ENCODE assay signal across 8 cellular contexts in the genomic region with DNA sequence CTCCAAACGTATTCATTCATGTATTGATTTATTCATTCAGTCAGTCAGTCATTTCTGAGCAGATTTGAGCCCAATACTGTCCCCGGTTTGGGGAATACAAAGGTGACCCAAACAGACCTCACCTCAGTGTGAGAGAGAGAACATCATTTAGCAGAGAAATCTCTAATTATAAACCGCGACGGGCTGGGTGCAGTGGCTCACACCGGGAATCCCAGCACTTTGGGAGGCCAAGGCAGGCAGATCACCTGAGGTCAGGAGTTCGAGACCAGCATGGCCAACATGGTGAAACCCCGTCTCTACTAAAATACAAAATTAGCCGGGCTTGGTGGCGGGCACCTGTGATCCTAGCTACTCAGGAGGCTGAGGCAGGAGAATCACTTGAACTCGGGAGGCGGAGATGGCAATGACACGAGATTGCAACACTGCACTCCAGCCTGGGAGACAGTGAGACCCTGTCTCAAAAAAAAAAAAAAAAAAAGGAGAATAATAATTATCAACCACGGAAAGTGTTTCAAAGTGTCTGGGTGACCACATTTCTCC. TPM values are rescaled to one million over a fixed set of nuclear protein-coding genes. Genes with fewer than 3 reads are reported as not detected.
DNase-seq lines count a peak whose midpoint lies in the region; ATAC-seq and TF ChIP-seq lines count a peak whose summit lies in the region.
"Not testable (repeated sequence)": the region's sequence is repeated elsewhere in the genome, so short reads cannot be mapped to it uniquely, and the experiment has no call there.

No MANE protein-coding gene starts in this region.

- CTCF ChIA-PET in activated CD8-positive, alpha-beta memory T cell treated with anti-CD3 and anti-CD28 coated beads, Interleukin-2, amount 10 ng/mL, durations not matched to agents 7 days and 5 days (lab: Charles Lee) = interaction anchor here (0.7 to 0.8 kb wide), 2 partner anchors 18 to 40 kb away, joined by 3 read pairs; partner anchors contain the start of gene KCTD5

- not testable (repeated sequence) for ATAC-seq in activated CD8-positive, alpha-beta memory T cell treated with anti-CD3 and anti-CD28 coated beads, Interleukin-2, amount 10 ng/mL, durations not matched to agents 7 days and 5 days; right cardiac atrium
- ATAC-seq in stimulated activated naive CD8-positive, alpha-beta T cell treated with anti-CD3 and anti-CD28 coated beads, Interleukin-15, amount 100 ng/mL, for 72 hours = peak; percentile 11

- not testable (repeated sequence) for DNase-seq in HAP-1 (ENCODE audit: low spot score in 2 of 2); NT2/D1 (ENCODE audit: low read depth, low spot score); activated CD8-positive, alpha-beta memory T cell treated with anti-CD3 and anti-CD28 coated beads, Interleukin-2, amount 10 ng/mL, durations not matched to agents 7 days and 5 days; choroid plexus epithelial cell (ENCODE audit: low read depth); right cardiac atrium; stimulated activated naive CD8-positive, alpha-beta T cell treated with anti-CD3 and anti-CD28 coated beads, Interleukin-15, amount 100 ng/mL, for 72 hours

- H3K9me2 ChIP-seq in neural cell (ENCODE audit: insufficient read depth, low read length) = not testable (repeated sequence)

- peak overlapping the region; percentile 98 for H3K27ac ChIP-seq in C4-2B
- not testable (repeated sequence) for H3K27ac ChIP-seq in right cardiac atrium (ENCODE audit: low read length); neural cell (ENCODE audit: low read length)

- peak overlapping the region; percentile 13 for H2AFZ ChIP-seq in neural cell (ENCODE audit: low read depth, low read length)

- not testable (repeated sequence) for H3K4me1 ChIP-seq in HAP-1; right cardiac atrium (ENCODE audit: control insufficient read depth, insufficient read depth, low read length)
- peaks cover 28% of the 10 kb centered on the region for H3K4me1 ChIP-seq in NT2/D1 (ENCODE audit: insufficient read depth, insufficient read length)

- H3K9me3 Mint-ChIP-seq in activated CD8-positive, alpha-beta memory T cell treated with anti-CD3 and anti-CD28 coated beads, Interleukin-2, amount 10 ng/mL, durations not matched to agents 7 days and 5 days (ENCODE audit: low read depth); stimulated activated naive CD8-positive, alpha-beta T cell treated with anti-CD3 and anti-CD28 coated beads, Interleukin-15, amount 100 ng/mL, for 72 hours: not testable (repeated sequence)

- not testable (repeated sequence) for TF ChIP-seq EP300 in neural cell (conservative IDR thresholded peaks at IDR 0.05; ENCODE audit: poor library complexity, severe bottlenecking)

- H3K4me3 Mint-ChIP-seq in activated CD8-positive, alpha-beta memory T cell treated with anti-CD3 and anti-CD28 coated beads, Interleukin-2, amount 10 ng/mL, durations not matched to agents 7 days and 5 days = peak overlapping the region; percentile 63
- peak overlapping the region; percentile 67 to 78 for H3K4me3 Mint-ChIP-seq in stimulated activated naive CD8-positive, alpha-beta T cell treated with anti-CD3 and anti-CD28 coated beads, Interleukin-15, amount 100 ng/mL, for 72 hours

- 41% methylated on average over 14 of the region's 14 CpGs for WGBS in right cardiac atrium

- H4K20me1 ChIP-seq in neural cell (ENCODE audit: insufficient read depth) = not testable (repeated sequence)

- H3K27ac Mint-ChIP-seq in activated CD8-positive, alpha-beta memory T cell treated with anti-CD3 and anti-CD28 coated beads, Interleukin-2, amount 10 ng/mL, durations not matched to agents 7 days and 5 days = peak overlapping the region; percentile 70
- peak overlapping the region in 1 of 2 donors; percentile 6 for H3K27ac Mint-ChIP-seq in stimulated activated naive CD8-positive, alpha-beta T cell treated with anti-CD3 and anti-CD28 coated beads, Interleukin-15, amount 100 ng/mL, for 72 hours

- H3K36me3 Mint-ChIP-seq in activated CD8-positive, alpha-beta memory T cell treated with anti-CD3 and anti-CD28 coated beads, Interleukin-2, amount 10 ng/mL, durations not matched to agents 7 days and 5 days = not testable (repeated sequence)

- H3K27me3 Mint-ChIP-seq in activated CD8-positive, alpha-beta memory T cell treated with anti-CD3 and anti-CD28 coated beads, Interleukin-2, amount 10 ng/mL, durations not matched to agents 7 days and 5 days = peaks cover 13% of the 10 kb centered on the region
- peaks cover 25% of the 10 kb centered on the region for H3K27me3 Mint-ChIP-seq in stimulated activated naive CD8-positive, alpha-beta T cell treated with anti-CD3 and anti-CD28 coated beads, Interleukin-15, amount 100 ng/mL, for 72 hours

- 0 out of 2 replicates have a peak, but pooled peaks have one; percentile 40 for TF ChIP-seq CTCF in C4-2B (conservative IDR thresholded peaks at IDR 0.05)
- TF ChIP-seq CTCF in choroid plexus epithelial cell (conservative IDR thresholded peaks at IDR 0.05; ENCODE audit: low read depth, low read length); neural cell (IDR thresholded peaks at IDR 0.05; ENCODE audit: poor library complexity, severe bottlenecking): not testable (repeated sequence)

- TF ChIP-seq RAD21 in neural cell (conservative IDR thresholded peaks at IDR 0.05) = not testable (repeated sequence)

- H3K79me2 ChIP-seq in neural cell (replicated peaks; ENCODE audit: insufficient read depth, low read length) = not testable (repeated sequence)

- not testable (repeated sequence) for H3K36me3 ChIP-seq in HAP-1 (replicated peaks); NT2/D1 (ENCODE audit: insufficient read depth, insufficient read length, low read length); neural cell (ENCODE audit: insufficient read depth, low read length)

- H3K4me1 Mint-ChIP-seq in activated CD8-positive, alpha-beta memory T cell treated with anti-CD3 and anti-CD28 coated beads, Interleukin-2, amount 10 ng/mL, durations not matched to agents 7 days and 5 days = peaks cover 10% of the 10 kb centered on the region
- H3K4me1 Mint-ChIP-seq in stimulated activated naive CD8-positive, alpha-beta T cell treated with anti-CD3 and anti-CD28 coated beads, Interleukin-15, amount 100 ng/mL, for 72 hours = peaks cover 15% of the 10 kb centered on the region

- intact Hi-C loops in right cardiac atrium (cut with DNase I) = not testable (repeated sequence)

- H3K9ac ChIP-seq in NT2/D1 (ENCODE audit: insufficient read length, low read depth) (peak overlapping the region; percentile 71), neural cell (ENCODE audit: low read length) (peak overlapping the region; percentile 63)

- H3K4me3 ChIP-seq in HAP-1 = peak overlapping the region; percentile 63
- H3K4me3 ChIP-seq in NT2/D1 (ENCODE audit: insufficient read length, low read depth) = peak overlapping the region; percentile 51
- peak overlapping the region; percentile 62 for H3K4me3 ChIP-seq in choroid plexus epithelial cell (ENCODE audit: low read depth, low read length)
- H3K4me3 ChIP-seq in right cardiac atrium (ENCODE audit: low read length) = peak overlapping the region; percentile 75
- H3K4me3 ChIP-seq in neural cell (ENCODE audit: low read length) = peak overlapping the region; percentile 67

- H3K9me3 ChIP-seq in HAP-1; NT2/D1 (ENCODE audit: insufficient read depth, low read length); right cardiac atrium (ENCODE audit: control insufficient read depth, low read length); neural cell (ENCODE audit: low read length): not testable (repeated sequence)

- in situ Hi-C loops in HAP-1 (cut with MboI; ENCODE audit: low sequenced_read_pairs) = not testable (repeated sequence)

- H3F3A ChIP-seq in neural cell (ENCODE audit: insufficient read depth, low read length, poor library complexity, severe bottlenecking) = not testable (repeated sequence)

- not testable (repeated sequence) for H3K27me3 ChIP-seq in HAP-1 (ENCODE audit: low read depth); NT2/D1 (ENCODE audit: insufficient read depth, insufficient read length); right cardiac atrium (ENCODE audit: control insufficient read depth, insufficient read depth); neural cell (ENCODE audit: insufficient read depth, low read depth, low read length)

- not testable (repeated sequence) for H3K4me2 ChIP-seq in neural cell (ENCODE audit: low read length)

RNA-seq across cellular contexts. Expression of gene PRSS27, which starts 1.7 kb away (rescaled TPM):
- 1 to 10 TPM; 1.2 to 1.7 TPM for total RNA-seq in activated CD8-positive, alpha-beta memory T cell treated with anti-CD3 and anti-CD28 coated beads, Interleukin-2, amount 10 ng/mL, durations not matched to agents 7 days and 5 days
- total RNA-seq in right cardiac atrium = under 1 TPM; 0.32 to 0.64 (median 0.37) TPM
- polyA plus RNA-seq in right cardiac atrium (0.25 TPM), neural cell (3.0 and 5.9 TPM in 2 replicates)
- 3.4 and 4.9 TPM in 2 replicates for polyA minus RNA-seq in neural cell

RNA-seq across cellular contexts. Expression of gene SRRM2, which starts 30.7 kb away (rescaled TPM):
- 100 to 1,000 TPM; 631 to 651 TPM for total RNA-seq in activated CD8-positive, alpha-beta memory T cell treated with anti-CD3 and anti-CD28 coated beads, Interleukin-2, amount 10 ng/mL, durations not matched to agents 7 days and 5 days
- total RNA-seq in right cardiac atrium = 100 to 1,000 TPM; 299 to 352 (median 320) TPM
- polyA plus RNA-seq in right cardiac atrium = 402 TPM
- 40.0 and 58.2 TPM in 2 replicates for polyA plus RNA-seq in neural cell
- polyA minus RNA-seq in neural cell = 58.7 and 80.2 TPM in 2 replicates

RNA-seq across cellular contexts. Expression of gene KCTD5, which starts 39.4 kb away (rescaled TPM):
- 10 to 100 TPM; 34.2 to 41.7 TPM for total RNA-seq in activated CD8-positive, alpha-beta memory T cell treated with anti-CD3 and anti-CD28 coated beads, Interleukin-2, amount 10 ng/mL, durations not matched to agents 7 days and 5 days
- 10 to 100 TPM; 10.6 to 13.7 (median 12.0) TPM for total RNA-seq in right cardiac atrium
- 11.1 TPM for polyA plus RNA-seq in right cardiac atrium
- polyA plus RNA-seq in neural cell = 42.7 and 43.6 TPM in 2 replicates
- polyA minus RNA-seq in neural cell = 46.7 and 49.5 TPM in 2 replicates

RNA-seq across cellular contexts. Expression of gene ELOB, which starts 55.4 kb away (rescaled TPM):
- 100 to 1,000 TPM; 260 to 318 TPM for total RNA-seq in activated CD8-positive, alpha-beta memory T cell treated with anti-CD3 and anti-CD28 coated beads, Interleukin-2, amount 10 ng/mL, durations not matched to agents 7 days and 5 days
- 100 to 1,000 TPM; 235 to 320 (median 280) TPM for total RNA-seq in right cardiac atrium
- polyA plus RNA-seq in right cardiac atrium (625 TPM), neural cell (513 and 520 TPM in 2 replicates)
- polyA minus RNA-seq in neural cell = 148 and 152 TPM in 2 replicates
